Comparison of ENCODE assay signal across 1 cellular context in genomic region chr7:70693690-70694356, GRCh38.
TF ChIP-seq lines count a peak whose summit lies in the region.

No MANE protein-coding gene starts in this region.

TF ChIP-seq in liver, 16 proteins besides CTCF, POLR2A, EP300 and RAD21 (continued from another document):
- no peak for TF ChIP-seq TAF1 (conservative IDR thresholded peaks at IDR 0.05)
